In genomic region chr1:201122321-201123017, GRCh38 we compare ENCODE assay signal across 36 cellular contexts. TPM values are rescaled to one million over a fixed set of nuclear protein-coding genes. Genes with fewer than 3 reads are reported as not detected.
"Had no signal": no experiment of that assay in that cellular context is flagged by ENCODE, and none has a peak within 500 bp of the region (broad histone marks: within the 10 kb centered on the region; RNA-seq: fewer than 3 reads in every experiment).

No MANE protein-coding gene starts in this region.

- H3K9ac ChIP-seq: parathyroid adenoma had no signal

- H3K27ac ChIP-seq: cardiac muscle cell, gastroesophageal sphincter, hepatocyte, parathyroid adenoma, psoas muscle, vagina had no signal

- H3K4me2 ChIP-seq: hepatocyte, smooth muscle cell had no signal

- H3K27ac Mint-ChIP-seq: activated naive CD8-positive, alpha-beta T cell; activated T-cell treated with anti-CD3 and anti-CD28 coated beads, Interleukin-2, amount 50 U/mL, for 72 hours; effector memory CD8-positive, alpha-beta T cell; naive thymus-derived CD4-positive, alpha-beta T cell; stimulated activated memory B cell treated with anti-CD40 and anti-IgM and Interleukin-4, amounts not matched to agents 10 μg/mL and 1 μg/mL and 100 μg/mL, for 72 hours; stimulated activated naive CD8-positive, alpha-beta T cell treated with anti-CD3 and anti-CD28 coated beads, Interleukin-15, amount 100 ng/mL, for 72 hours; T-helper 2 cell treated with Interferon-gamma antibody and Interleukin-4, amounts not matched to agents 5 μg/mL and 100 μg/mL, for 36 hours; type B pancreatic cell had no signal

- H3K4me3 ChIP-seq: body of pancreas, cardiac muscle cell, gastroesophageal sphincter, hepatocyte, psoas muscle, smooth muscle cell, vagina had no signal

- H3K36me3 Mint-ChIP-seq: activated naive CD8-positive, alpha-beta T cell; stimulated activated memory B cell treated with anti-CD40 and anti-IgM and Interleukin-4, amounts not matched to agents 10 μg/mL and 1 μg/mL and 100 μg/mL, for 72 hours; type B pancreatic cell had no signal

- H3K4me1 Mint-ChIP-seq: stimulated activated naive CD8-positive, alpha-beta T cell treated with anti-CD3 and anti-CD28 coated beads, Interleukin-15, amount 100 ng/mL, for 72 hours had no signal

- H2AFZ ChIP-seq: hepatocyte, parathyroid adenoma had no signal

- H3K9me3 ChIP-seq: body of pancreas, gastroesophageal sphincter, psoas muscle, vagina had no signal

- H3K4me3 Mint-ChIP-seq: activated naive CD8-positive, alpha-beta T cell; activated T-cell treated with anti-CD3 and anti-CD28 coated beads, Interleukin-2, amount 50 U/mL, for 72 hours; effector memory CD8-positive, alpha-beta T cell; naive thymus-derived CD4-positive, alpha-beta T cell; stimulated activated memory B cell treated with anti-CD40 and anti-IgM and Interleukin-4, amounts not matched to agents 10 μg/mL and 1 μg/mL and 100 μg/mL, for 72 hours; stimulated activated naive CD8-positive, alpha-beta T cell treated with anti-CD3 and anti-CD28 coated beads, Interleukin-15, amount 100 ng/mL, for 72 hours; T-helper 2 cell treated with Interferon-gamma antibody and Interleukin-4, amounts not matched to agents 5 μg/mL and 100 μg/mL, for 36 hours; type B pancreatic cell had no signal

- DNase-seq: activated CD4-positive, alpha-beta T cell treated with anti-CD3 and anti-CD28 coated beads for 4 hours; activated CD4-positive, alpha-beta T cell treated with anti-CD3 and anti-CD28 coated beads, Interleukin-2, amount 50 U/mL, for 4 hours; activated naive CD4-positive, alpha-beta T cell treated with Interleukin-2 at 50 U/mL for 16 hours; activated T-cell treated with anti-CD3 and anti-CD28 coated beads for 4 hours; activated T-cell treated with anti-CD3 and anti-CD28 coated beads, Interleukin-2, amount 50 U/mL, for 72 hours; aorta; body of pancreas; cortex of kidney; effector memory CD8-positive, alpha-beta T cell; left cardiac atrium; midbrain; naive thymus-derived CD4-positive, alpha-beta T cell; nucleus accumbens; psoas muscle; stimulated activated CD4-positive, alpha-beta T cell treated with anti-CD3 and anti-CD28 coated beads, Interleukin-1b, Interleukin-23, amount 100 ng/mL, for 48 hours; stimulated activated CD4-positive, alpha-beta T cell treated with anti-CD3 and anti-CD28 coated beads, Interleukin-4, amount 100 ng/mL, for 4 hours; stimulated activated CD8-positive, alpha-beta memory T cell treated with anti-CD3 and anti-CD28 coated beads, Interleukin-4, amount 100 ng/mL, for 48 hours; stimulated activated naive CD8-positive, alpha-beta T cell treated with anti-CD3 and anti-CD28 coated beads, Interleukin-15, amount 100 ng/mL, for 72 hours; substantia nigra had no signal

- H3K36me3 ChIP-seq: cardiac muscle cell, gastroesophageal sphincter, vagina had no signal

- H3K4me1 ChIP-seq: parathyroid adenoma, psoas muscle, vagina had no signal

- H3K79me2 ChIP-seq: hepatocyte, parathyroid adenoma had no signal

- H3K9me3 Mint-ChIP-seq: activated T-cell treated with anti-CD3 and anti-CD28 coated beads, Interleukin-2, amount 50 U/mL, for 72 hours; effector memory CD8-positive, alpha-beta T cell; stimulated activated memory B cell treated with anti-CD40 and anti-IgM and Interleukin-4, amounts not matched to agents 10 μg/mL and 1 μg/mL and 100 μg/mL, for 72 hours; stimulated activated naive CD8-positive, alpha-beta T cell treated with anti-CD3 and anti-CD28 coated beads, Interleukin-15, amount 100 ng/mL, for 72 hours; T-helper 2 cell treated with Interferon-gamma antibody and Interleukin-4, amounts not matched to agents 5 μg/mL and 100 μg/mL, for 36 hours; type B pancreatic cell had no signal

- H3K27me3 ChIP-seq: body of pancreas, vagina had no signal

RNA-seq across cellular contexts. Expression of gene ASCL5, which starts 4.5 kb away (rescaled TPM):
- total RNA-seq: aorta, chondrocyte, fibroblast of lung, fibroblast of villous mesenchyme, gastroesophageal sphincter, hepatocyte, left cardiac atrium, liver, smooth muscle cell, vagina had no signal
- polyA plus RNA-seq: cardiac muscle cell, esophagus, fibroblast of lung, hepatocyte, keratinocyte, liver, neural cell, psoas muscle, smooth muscle cell had no signal

RNA-seq across cellular contexts. Expression of gene CACNA1S, which starts 10.2 kb away (rescaled TPM):
- total RNA-seq: activated T-cell treated with anti-CD3 and anti-CD28 coated beads, Interleukin-2, amount 50 U/mL, for 72 hours; aorta; fibroblast of lung; fibroblast of villous mesenchyme; gastroesophageal sphincter; hepatocyte; left cardiac atrium; naive thymus-derived CD4-positive, alpha-beta T cell; smooth muscle cell; vagina had no signal
- polyA plus RNA-seq: aorta; cardiac muscle cell; esophagus; fibroblast of lung; hepatocyte; keratinocyte; liver; naive thymus-derived CD4-positive, alpha-beta T cell; smooth muscle cell had no signal
